ENCODE assay signal across 8 cellular contexts in genomic region chr10:68600041-68600778, GRCh38. TPM values are rescaled to one million over a fixed set of nuclear protein-coding genes. Genes with fewer than 3 reads are reported as not detected.
DNase-seq lines count a peak whose midpoint lies in the region; ATAC-seq and TF ChIP-seq lines count a peak whose summit lies in the region.

No MANE protein-coding gene starts in this region.

- in situ Hi-C loops in ACHN (cut with HindIII; ENCODE audit: low pct_ligation_motif_present, low pct_unique_long_range_greater_than_20kb, low sequenced_read_pairs): no loop called here

- no peaks in the 10 kb centered on the region for H3K27me3 ChIP-seq in colonic mucosa

- TF ChIP-seq CTCF in colonic mucosa (IDR thresholded peaks at IDR 0.05): no peak

- H3K9me3 ChIP-seq in colonic mucosa: no peaks in the 10 kb centered on the region

- H3K9ac ChIP-seq in colonic mucosa (ENCODE audit: low read depth in 2 of 2, low read length in 2 of 2): peak overlapping the region; percentile 13 to 73

- peak; percentile 73 for DNase-seq in ACHN
- peak; percentile 87 for DNase-seq in NCI-H2171 treated with DMSO at 0.1 percent for 48 hours (lab: John Stamatoyannopoulos, UW)
- peak; percentile 64 for DNase-seq in colonic mucosa
- DNase-seq in kidney tubule cell (ENCODE audit: low spot score): peak; percentile 73
- DNase-seq in stimulated activated CD4-positive, alpha-beta T cell treated with anti-CD3 and anti-CD28 coated beads, Interleukin-1b, Interleukin-23, amount 100 ng/mL, for 24 hours (ENCODE audit: low read depth in 4 of 4, low spot score in 1 of 4): peak; percentile 1 to 36 (median 13)

- intact Hi-C loops in colonic mucosa (cut with DNase I): no loop called here

- no peaks in the 10 kb centered on the region for H3K4me1 ChIP-seq in colonic mucosa

- H3K27ac ChIP-seq in colonic mucosa: peak overlapping the region; percentile 5

- H3K4me3 ChIP-seq in colonic mucosa: peak overlapping the region; percentile 41

- peak; percentile 75 for ATAC-seq in GM18870 (IDR thresholded peaks at IDR 0.05; ENCODE audit: unreplicated experiment)
- peak; percentile 85 for ATAC-seq in HG03103 (IDR thresholded peaks at IDR 0.05; ENCODE audit: low read depth, unreplicated experiment)
- ATAC-seq in activated CD4-positive, CD25-positive, alpha-beta regulatory T cell treated with anti-CD3 and anti-CD28 coated beads, Interleukin-2, amount 50 U/mL, for 24 hours: peak; percentile 83 to 88

- H3K36me3 ChIP-seq in colonic mucosa: no peaks in the 10 kb centered on the region

RNA-seq across cellular contexts. Expression of gene TET1, which starts 40.1 kb away (rescaled TPM):
- 1 to 10 TPM in 1 of 2 donors, under 1 TPM in 1; 0.57 to 1.1 TPM for total RNA-seq in colonic mucosa

Comparison
In these comparisons a context has a peak if more than half of its experiments do, and no peak if none do; other contexts are left out.
1. Peak in every context shown above with its lines: DNase-seq, ATAC-seq, H3K4me3 ChIP-seq and H3K27ac ChIP-seq.
2. DNase-seq: peak in every context shown above with its lines; median percentile 87 in NCI-H2171 treated with DMSO at 0.1 percent for 48 hours; 73 in ACHN; 73 in kidney tubule cell; 64 in colonic mucosa; 13 in stimulated activated CD4-positive, alpha-beta T cell treated with anti-CD3 and anti-CD28 coated beads, Interleukin-1b, Interleukin-23, amount 100 ng/mL, for 24 hours.